ENCODE assay signal across 8 cellular contexts in genomic region chr3:79737530-79737929, GRCh38.
"Had no signal": no experiment of that assay in that cellular context is flagged by ENCODE, and none has a peak within 500 bp of the region (broad histone marks: within the 10 kb centered on the region; RNA-seq: fewer than 3 reads in every experiment).

No MANE protein-coding gene starts in this region.

- H2AFZ ChIP-seq: GM23248 had no signal

- H3K9ac ChIP-seq: GM23248 had no signal

- H3K4me3 ChIP-seq: GM23248, HAP-1, K562 had no signal

- ATAC-seq: HCT116, K562 had no signal

- H3K36me3 ChIP-seq: HAP-1 had no signal

- H3K27ac ChIP-seq: GM23248 had no signal

- H3K9me3 ChIP-seq: HAP-1 had no signal

- DNase-seq: GM23248, GOT3, H7, HFFc6, KG1 had no signal
